In the genomic region with DNA sequence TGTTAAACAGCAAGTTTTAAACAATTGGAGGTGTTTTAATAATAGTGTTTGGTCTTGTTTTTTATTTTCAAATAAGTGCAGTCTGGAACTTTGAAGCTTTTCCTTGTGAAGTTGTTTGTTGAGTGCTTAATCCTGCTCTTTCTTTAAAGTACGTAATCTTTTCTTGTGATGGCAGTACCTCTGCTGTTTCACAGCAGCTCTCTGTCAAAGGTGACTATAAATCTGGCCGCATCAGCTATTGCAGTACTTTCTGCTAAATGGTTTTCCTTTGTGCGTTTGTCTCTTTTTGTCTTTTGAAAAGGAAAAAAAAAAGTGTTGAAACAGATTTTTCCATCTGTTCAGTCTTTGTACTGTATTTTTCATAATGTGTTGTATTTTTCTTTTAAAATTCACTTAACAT, we compare ENCODE assay signal across 1 cellular context.
TF ChIP-seq lines count a peak whose summit lies in the region.

No MANE protein-coding gene starts in this region.

TF ChIP-seq in K562, 482 proteins besides CTCF, POLR2A, EP300 and RAD21 (continued from another document):
- TF ChIP-seq RCOR1 (IDR thresholded peaks at IDR 0.05; ENCODE audit: borderline replicate concordance in 1 of 2, low read depth in 2 of 2, low read length in 2 of 2) = peak in 1 of 2 experiments; percentile 29; a peak in 1 of 4 replicates
- TF ChIP-seq SPI1 (IDR thresholded peaks at IDR 0.05; ENCODE audit: borderline replicate concordance, low read depth, low read length) = no peak
- TF ChIP-seq KDM1A (IDR thresholded peaks at IDR 0.05) = peak in 1 of 2 experiments; percentile 35; a peak in 1 of 4 replicates
- no peak for TF ChIP-seq DACH1 (IDR thresholded peaks at IDR 0.05; ENCODE audit: partially characterized antibody)
- no peak for TF ChIP-seq SIRT6 (IDR thresholded peaks at IDR 0.05; ENCODE audit: low read depth, low read length)
- no peak for TF ChIP-seq PHB2 (IDR thresholded peaks at IDR 0.05; ENCODE audit: low read depth)
- TF ChIP-seq BDP1 (IDR thresholded peaks at IDR 0.05; ENCODE audit: insufficient read depth, insufficient read length) = no peak
- TF ChIP-seq PCBP1 (IDR thresholded peaks at IDR 0.05; ENCODE audit: low read depth, low read length, poor library complexity, severe bottlenecking) = no peak
- TF ChIP-seq PCBP2 (IDR thresholded peaks at IDR 0.05; ENCODE audit: low read depth, low read length, poor library complexity, severe bottlenecking) = no peak
- no peak for TF ChIP-seq NFATC3 (IDR thresholded peaks at IDR 0.05)
- TF ChIP-seq CREBBP (IDR thresholded peaks at IDR 0.05; ENCODE audit: low read depth, low read length) = no peak
- TF ChIP-seq, protein P1, sequence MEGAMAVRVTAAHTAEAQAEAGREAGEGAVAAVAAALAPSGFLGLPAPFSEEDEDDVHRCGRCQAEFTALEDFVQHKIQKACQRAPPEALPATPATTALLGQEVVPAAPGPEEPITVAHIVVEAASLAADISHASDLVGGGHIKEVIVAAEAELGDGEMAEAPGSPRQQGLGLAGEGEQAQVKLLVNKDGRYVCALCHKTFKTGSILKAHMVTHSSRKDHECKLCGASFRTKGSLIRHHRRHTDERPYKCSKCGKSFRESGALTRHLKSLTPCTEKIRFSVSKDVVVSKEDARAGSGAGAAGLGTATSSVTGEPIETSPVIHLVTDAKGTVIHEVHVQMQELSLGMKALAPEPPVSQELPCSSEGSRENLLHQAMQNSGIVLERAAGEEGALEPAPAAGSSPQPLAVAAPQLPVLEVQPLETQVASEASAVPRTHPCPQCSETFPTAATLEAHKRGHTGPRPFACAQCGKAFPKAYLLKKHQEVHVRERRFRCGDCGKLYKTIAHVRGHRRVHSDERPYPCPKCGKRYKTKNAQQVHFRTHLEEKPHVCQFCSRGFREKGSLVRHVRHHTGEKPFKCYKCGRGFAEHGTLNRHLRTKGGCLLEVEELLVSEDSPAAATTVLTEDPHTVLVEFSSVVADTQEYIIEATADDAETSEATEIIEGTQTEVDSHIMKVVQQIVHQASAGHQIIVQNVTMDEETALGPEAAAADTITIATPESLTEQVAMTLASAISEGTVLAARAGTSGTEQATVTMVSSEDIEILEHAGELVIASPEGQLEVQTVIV (CRISPR knock-in tag; IDR thresholded peaks at IDR 0.05; ENCODE audit: borderline replicate concordance) = no peak
- no peak for TF ChIP-seq TCF7 (IDR thresholded peaks at IDR 0.05; ENCODE audit: borderline replicate concordance)
TF ChIP-seq in K562: peak in this region for 6.
